1 cellular context compared by ENCODE assay signal in the genomic region with DNA sequence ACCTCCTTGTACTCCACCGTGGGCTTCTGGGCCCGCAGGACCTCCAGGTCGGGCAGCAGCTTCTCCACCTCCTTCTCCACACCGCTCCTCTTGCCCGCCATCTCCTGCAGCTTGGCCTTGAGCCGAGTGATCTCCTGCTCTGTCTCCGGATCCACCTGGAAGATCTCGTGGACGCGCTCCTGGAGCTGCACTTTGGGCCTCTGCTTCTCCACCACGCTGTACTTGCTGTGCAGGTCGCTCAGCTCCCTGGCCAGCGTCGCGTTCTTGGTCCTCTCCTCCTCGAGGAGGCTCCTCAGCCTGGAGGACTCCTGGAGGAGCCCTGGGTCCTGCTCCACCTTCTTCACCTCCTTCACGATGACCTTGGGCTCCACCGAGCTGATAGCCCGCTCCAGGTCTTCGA.
TF ChIP-seq lines count a peak whose summit lies in the region.

No MANE protein-coding gene starts in this region.

TF ChIP-seq in WTC11, 78 proteins besides CTCF, POLR2A, EP300 and RAD21 (continued from another document):
- no peak for TF ChIP-seq FOXP4 (CRISPR knock-in tag; IDR thresholded peaks at IDR 0.05)
- TF ChIP-seq NFYB (CRISPR knock-in tag; conservative IDR thresholded peaks at IDR 0.05; ENCODE audit: low read depth): no peak
- TF ChIP-seq, protein P1, sequence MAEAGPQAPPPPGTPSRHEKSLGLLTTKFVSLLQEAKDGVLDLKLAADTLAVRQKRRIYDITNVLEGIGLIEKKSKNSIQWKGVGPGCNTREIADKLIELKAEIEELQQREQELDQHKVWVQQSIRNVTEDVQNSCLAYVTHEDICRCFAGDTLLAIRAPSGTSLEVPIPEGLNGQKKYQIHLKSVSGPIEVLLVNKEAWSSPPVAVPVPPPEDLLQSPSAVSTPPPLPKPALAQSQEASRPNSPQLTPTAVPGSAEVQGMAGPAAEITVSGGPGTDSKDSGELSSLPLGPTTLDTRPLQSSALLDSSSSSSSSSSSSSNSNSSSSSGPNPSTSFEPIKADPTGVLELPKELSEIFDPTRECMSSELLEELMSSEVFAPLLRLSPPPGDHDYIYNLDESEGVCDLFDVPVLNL (CRISPR knock-in tag; IDR thresholded peaks at IDR 0.05; ENCODE audit: borderline replicate concordance, low read depth): no peak
- TF ChIP-seq NFATC4 (CRISPR knock-in tag; IDR thresholded peaks at IDR 0.05): no peak
- TF ChIP-seq NR3C1 (CRISPR knock-in tag; conservative IDR thresholded peaks at IDR 0.05; ENCODE audit: low read depth): no peak
- TF ChIP-seq, protein P2, sequence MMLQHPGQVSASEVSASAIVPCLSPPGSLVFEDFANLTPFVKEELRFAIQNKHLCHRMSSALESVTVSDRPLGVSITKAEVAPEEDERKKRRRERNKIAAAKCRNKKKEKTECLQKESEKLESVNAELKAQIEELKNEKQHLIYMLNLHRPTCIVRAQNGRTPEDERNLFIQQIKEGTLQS (CRISPR knock-in tag; conservative IDR thresholded peaks at IDR 0.05): no peak
- TF ChIP-seq, protein P3, sequence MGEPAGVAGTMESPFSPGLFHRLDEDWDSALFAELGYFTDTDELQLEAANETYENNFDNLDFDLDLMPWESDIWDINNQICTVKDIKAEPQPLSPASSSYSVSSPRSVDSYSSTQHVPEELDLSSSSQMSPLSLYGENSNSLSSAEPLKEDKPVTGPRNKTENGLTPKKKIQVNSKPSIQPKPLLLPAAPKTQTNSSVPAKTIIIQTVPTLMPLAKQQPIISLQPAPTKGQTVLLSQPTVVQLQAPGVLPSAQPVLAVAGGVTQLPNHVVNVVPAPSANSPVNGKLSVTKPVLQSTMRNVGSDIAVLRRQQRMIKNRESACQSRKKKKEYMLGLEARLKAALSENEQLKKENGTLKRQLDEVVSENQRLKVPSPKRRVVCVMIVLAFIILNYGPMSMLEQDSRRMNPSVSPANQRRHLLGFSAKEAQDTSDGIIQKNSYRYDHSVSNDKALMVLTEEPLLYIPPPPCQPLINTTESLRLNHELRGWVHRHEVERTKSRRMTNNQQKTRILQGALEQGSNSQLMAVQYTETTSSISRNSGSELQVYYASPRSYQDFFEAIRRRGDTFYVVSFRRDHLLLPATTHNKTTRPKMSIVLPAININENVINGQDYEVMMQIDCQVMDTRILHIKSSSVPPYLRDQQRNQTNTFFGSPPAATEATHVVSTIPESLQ (CRISPR knock-in tag; IDR thresholded peaks at IDR 0.05): no peak
- TF ChIP-seq TEAD4 (CRISPR knock-in tag; IDR thresholded peaks at IDR 0.05): no peak
- TF ChIP-seq SP1 (CRISPR knock-in tag; conservative IDR thresholded peaks at IDR 0.05): no peak
- no peak for TF ChIP-seq NR2C2 (CRISPR knock-in tag; IDR thresholded peaks at IDR 0.05)
- TF ChIP-seq, protein P4, sequence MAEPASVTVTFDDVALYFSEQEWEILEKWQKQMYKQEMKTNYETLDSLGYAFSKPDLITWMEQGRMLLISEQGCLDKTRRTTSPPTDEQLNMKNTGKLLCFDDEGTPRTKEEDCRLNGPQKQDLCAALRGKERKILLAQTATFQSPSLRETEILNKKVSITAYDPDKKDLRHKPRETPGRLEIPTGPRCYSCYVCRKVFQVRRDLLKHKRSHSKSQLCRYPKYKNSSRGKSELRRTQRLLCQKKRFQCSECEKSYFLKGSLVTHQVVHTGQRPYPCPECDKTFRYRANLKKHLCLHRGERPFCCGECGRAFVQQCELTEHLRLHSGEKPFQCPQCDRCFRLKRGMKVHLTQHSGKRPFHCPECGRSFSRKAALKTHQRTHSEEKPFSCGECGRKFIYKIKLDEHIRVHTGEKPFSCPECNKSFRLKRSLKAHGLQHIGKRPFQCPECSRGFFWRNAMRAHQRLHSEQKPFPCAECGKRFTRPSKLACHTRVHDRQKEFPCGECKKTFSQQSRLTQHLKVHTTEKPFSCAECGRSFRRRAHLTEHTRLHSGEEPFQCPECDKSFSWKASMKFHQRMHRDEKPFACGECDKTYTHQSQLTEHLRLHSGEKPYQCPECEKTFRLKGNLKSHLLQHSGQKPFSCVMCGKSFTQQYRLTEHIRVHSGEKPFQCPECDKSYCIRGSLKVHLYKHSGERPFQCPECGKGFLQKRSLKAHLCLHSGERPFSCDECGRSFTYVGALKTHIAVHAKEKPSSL (CRISPR knock-in tag; conservative IDR thresholded peaks at IDR 0.05): no peak
- TF ChIP-seq JAZF1 (CRISPR knock-in tag; IDR thresholded peaks at IDR 0.05): no peak
